In genomic region chr19:50696065-50696425, GRCh38 we compare ENCODE assay signal across 14 cellular contexts. TPM values are rescaled to one million over a fixed set of nuclear protein-coding genes. Genes with fewer than 3 reads are reported as not detected.
A peak's percentile ranks its signal among the peaks of the same experiment; 100 is the strongest.
DNase-seq lines count a peak whose midpoint lies in the region; ATAC-seq, FAIRE-seq and TF ChIP-seq lines count a peak whose summit lies in the region.
"Had no signal": no experiment of that assay in that cellular context is flagged by ENCODE, and none has a peak within 500 bp of the region (broad histone marks: within the 10 kb centered on the region; RNA-seq: fewer than 3 reads in every experiment).

No MANE protein-coding gene starts in this region.

- BruUV-seq in K562 (replicated peaks; lab: Mats Ljungman, UMichigan) = no TSS peak

- peaks cover 9% of the 10 kb centered on the region for H3K4me1 Mint-ChIP-seq in stimulated activated naive CD8-positive, alpha-beta T cell treated with anti-CD3 and anti-CD28 coated beads, Interleukin-15, amount 100 ng/mL, for 72 hours

- POLR2A ChIA-PET in K562 (lab: Yijun Ruan, JAX) = no interaction called here

- WGBS in K562 (ENCODE audit: insufficient coverage, low coverage, missing lambda C conversion rate) = 2% methylated on average over 8 of the region's 16 CpGs
- 38 to 47% methylated on average over 16 of the region's 16 CpGs for WGBS in testis, 2 donors

- intact Hi-C loops in K562 (cut with micrococcal nuclease) (no loop called here), testis (cut with DNase I; ENCODE audit: low total_unique reads) (no loop called here)

- H3K4me3 ChIP-seq in K562 (no peak overlapping the region), iPS-15b (ENCODE audit: low read depth, low read length) (peak overlapping the region; percentile 75), testis (peak overlapping the region in 1 of 2 donors; percentile 45)

- in situ Hi-C loops in K562 (cut with MboI) = no loop called here

- H3K9me1 ChIP-seq in K562 (ENCODE audit: control insufficient read depth, insufficient read depth, low read length) = no peaks in the 10 kb centered on the region

- H3K79me2 ChIP-seq in K562 (ENCODE audit: control insufficient read depth, insufficient read depth, low read length) = no peaks in the 10 kb centered on the region

- FAIRE-seq in K562 (lab: Jason Lieb, UNC) = no peak

- H3K36me3 ChIP-seq in K562 (ENCODE audit: control insufficient read depth, insufficient read depth, low read length) (no peaks in the 10 kb centered on the region), iPS-15b (ENCODE audit: control insufficient read depth, insufficient read depth, low read length) (no peaks in the 10 kb centered on the region), testis (ENCODE audit: low read depth, missing control alignments) (no peaks in the 10 kb centered on the region)

- CTCF ChIA-PET in K562 (lab: Yijun Ruan, JAX; ENCODE audit: low intra/inter-chr PET ratio) = no interaction called here

- H3K9ac ChIP-seq in K562 (ENCODE audit: insufficient read depth in 1 of 2, low read depth in 2 of 2, low read length in 2 of 2) (no peak overlapping the region), iPS-15b (ENCODE audit: low read depth, low read length) (no peak overlapping the region)
- H3K9ac ChIP-seq: KMS-11, SK-N-SH had no signal

- H3K4me1 ChIP-seq in K562 (replicated peaks in 1 of 2; ENCODE audit: control insufficient read depth in 2 of 2, insufficient read depth in 2 of 2, low read length in 2 of 2) (peaks cover 0 to 24% of the 10 kb centered on the region in 2 experiments; a peak in 2 of 5 replicates), iPS-15b (ENCODE audit: control insufficient read depth, insufficient read depth, low read length) (peaks cover 3% of the 10 kb centered on the region), testis (peaks cover 5% of the 10 kb centered on the region)

- no peak overlapping the region for H2AFZ ChIP-seq in K562 (ENCODE audit: low read depth, low read length)

- no peak overlapping the region for H3K4me3 Mint-ChIP-seq in stimulated activated naive CD8-positive, alpha-beta T cell treated with anti-CD3 and anti-CD28 coated beads, Interleukin-15, amount 100 ng/mL, for 72 hours

- peaks cover 86% of the 10 kb centered on the region for H3K27me3 Mint-ChIP-seq in stimulated activated naive CD8-positive, alpha-beta T cell treated with anti-CD3 and anti-CD28 coated beads, Interleukin-15, amount 100 ng/mL, for 72 hours

- ATAC-seq in stimulated activated naive CD8-positive, alpha-beta T cell treated with anti-CD3 and anti-CD28 coated beads, Interleukin-15, Interleukin-2, amounts not matched to agents 100 U/mL and 50 U/mL, for 24 hours = peak; percentile 17
- no peak for ATAC-seq in stimulated activated naive CD8-positive, alpha-beta T cell treated with anti-CD3 and anti-CD28 coated beads, Interleukin-15, amount 100 ng/mL, for 72 hours
- no peak for ATAC-seq in K562
- ATAC-seq in GM18502 (IDR thresholded peaks at IDR 0.05; ENCODE audit: poor library complexity, unreplicated experiment) = no peak

- TF ChIP-seq CTCF in K562 (IDR thresholded peaks at IDR 0.05 in 2 of 3, conservative IDR thresholded peaks at IDR 0.05 in 1 of 3; ENCODE audit: insufficient read depth in 2 of 3, low read depth in 1 of 3, low read length in 3 of 3) (no peak), testis (IDR thresholded peaks at IDR 0.05) (no peak)

- TF ChIP-seq EP300 in K562 (IDR thresholded peaks at IDR 0.05; ENCODE audit: low read length) = no peak

- H3K27ac Mint-ChIP-seq in stimulated activated naive CD8-positive, alpha-beta T cell treated with anti-CD3 and anti-CD28 coated beads, Interleukin-15, amount 100 ng/mL, for 72 hours = no peak overlapping the region

- no peaks in the 10 kb centered on the region for H3K9me3 Mint-ChIP-seq in stimulated activated naive CD8-positive, alpha-beta T cell treated with anti-CD3 and anti-CD28 coated beads, Interleukin-15, amount 100 ng/mL, for 72 hours

- H3K9me3 ChIP-seq in K562 (replicated peaks; ENCODE audit: control insufficient read depth, insufficient read depth, low read depth, low read length) (no peaks in the 10 kb centered on the region), iPS-15b (ENCODE audit: control insufficient read depth, insufficient read depth, low read length) (no peaks in the 10 kb centered on the region), testis (no peaks in the 10 kb centered on the region)
- H3K9me3 ChIP-seq: SK-N-SH had no signal

- H3K4me2 ChIP-seq in K562 (ENCODE audit: insufficient read depth, low read length) = no peak overlapping the region
- H3K4me2 ChIP-seq: KMS-11, SK-N-SH had no signal

- H3K27ac ChIP-seq in K562 (ENCODE audit: extremely low read depth, low read depth, low read length) (no peak overlapping the region), testis (no peak overlapping the region)
- H3K27ac ChIP-seq: 22Rv1, KMS-11 had no signal

- H3K27me3 ChIP-seq in K562 (ENCODE audit: control insufficient read depth in 2 of 2, insufficient read depth in 2 of 2, low read length in 2 of 2) = peaks cover 15 to 58% of the 10 kb centered on the region in 2 experiments; a peak in 4 of 5 replicates
- peaks cover 86% of the 10 kb centered on the region for H3K27me3 ChIP-seq in iPS-15b (ENCODE audit: control insufficient read depth, insufficient read depth, low read length)
- no peaks in the 10 kb centered on the region for H3K27me3 ChIP-seq in testis

- no peak for TF ChIP-seq POLR2A in K562 (conservative IDR thresholded peaks at IDR 0.05)
- no peak for TF ChIP-seq POLR2A in testis (IDR thresholded peaks at IDR 0.05)

- H4K20me1 ChIP-seq in K562 (replicated peaks; ENCODE audit: control insufficient read depth, insufficient read depth, low read length) = peaks cover 15% of the 10 kb centered on the region

- TF ChIP-seq RAD21 in K562 (CRISPR knock-in tag; conservative IDR thresholded peaks at IDR 0.05 in 1 of 2, IDR thresholded peaks at IDR 0.05 in 1 of 2) = no peak

- DNase-seq in stimulated activated naive CD8-positive, alpha-beta T cell treated with anti-CD3 and anti-CD28 coated beads, Interleukin-15, Interleukin-2, amounts not matched to agents 100 U/mL and 50 U/mL, for 24 hours = no peak
- no peak for DNase-seq in stimulated activated naive CD8-positive, alpha-beta T cell treated with anti-CD3 and anti-CD28 coated beads, Interleukin-15, amount 100 ng/mL, for 72 hours
- DNase-seq in K562 (ENCODE audit: extremely low read depth in 1 of 4, low spot score in 3 of 4) (no peak), testis (no peak), NK-92 (lab: John Stamatoyannopoulos, UW; ENCODE audit: unreplicated experiment) (no peak), cerebellum (ENCODE audit: low spot score) (no peak)
- DNase-seq: NCI-H2081 treated with DMSO at 0.1 percent for 48 hours, NCI-H510A treated with DMSO at 0.1 percent for 48 hours had no signal

RNA-seq across cellular contexts. Expression of gene SHANK1, which starts 23.6 kb away (rescaled TPM):
- 1.1 and 2.3 TPM in 2 replicates for total RNA-seq in K562 (2011; cell fraction: chromatin; rRNA removed; ENCODE audit: low replicate concordance)
- total RNA-seq in K562 (2011; cell fraction: nucleolus; rRNA removed) = 0.53 and 1.3 TPM in 2 replicates
- total RNA-seq in K562 (2011; cell fraction: nucleoplasm; rRNA removed) = 1.8 and 2.4 TPM in 2 replicates
- total RNA-seq in K562 (2014; rRNA removed) (0.65 and 0.73 TPM in 2 replicates), K562 (2014; rRNA removed; fragmentation: Illumina TruSeq; extraction: Trizol) (0.29 and 0.55 TPM in 2 replicates), K562 (2015; rRNA removed; fragmentation: Illumina TruSeq; extraction: Trizol) (0.33 and 0.57 TPM in 2 replicates), K562 (2021) (1.3 and 1.8 TPM in 2 replicates), testis (1 to 10 TPM; 4.5 to 5.4 TPM), cerebellum (19.3 TPM)
- polyA plus RNA-seq in K562 (2011; rRNA removed) (0.33 and 0.61 TPM in 2 replicates), K562 (2014; fragmentation: Illumina TruSeq; extraction: Trizol) (0.64 and 1.8 TPM in 2 replicates), K562 (2014; fragmentation: Nextera tagmentation; extraction: Ambion mirVana) (not detected), K562 (2014; rRNA removed) (0.52 and 1.6 TPM in 2 replicates), testis (ENCODE audit: insufficient read depth, low read depth, low replicate concordance) (4.1 TPM)
- 0.66 and 2.6 TPM in 2 replicates for polyA plus RNA-seq in K562 (2011; cell fraction: cytosol; rRNA removed)
- polyA plus RNA-seq in K562 (2011; cell fraction: nucleus; rRNA removed) = 1.0 and 1.7 TPM in 2 replicates
- 0.69 and 1.3 TPM in 2 replicates for polyA plus RNA-seq in K562 (2012)
- polyA minus RNA-seq in K562 (2011; rRNA and poly(A)+ RNA removed) = 0.18 and 0.42 TPM in 2 replicates
- 0.86 and 1.2 TPM in 2 replicates for polyA minus RNA-seq in K562 (2011; cell fraction: cytosol; rRNA and poly(A)+ RNA removed)
- polyA minus RNA-seq in K562 (2011; cell fraction: nucleus; rRNA and poly(A)+ RNA removed) = 0.56 and 1.3 TPM in 2 replicates

RNA-seq across cellular contexts. Expression of gene CLEC11A, which starts 27.1 kb away (rescaled TPM):
- 0.69 and 6.7 TPM in 2 replicates for total RNA-seq in K562 (2011; cell fraction: chromatin; rRNA removed; ENCODE audit: low replicate concordance)
- total RNA-seq in K562 (2011; cell fraction: nucleolus; rRNA removed) = 14.3 and 15.2 TPM in 2 replicates
- total RNA-seq in K562 (2011; cell fraction: nucleoplasm; rRNA removed) = 7.3 and 8.3 TPM in 2 replicates
- total RNA-seq in K562 (2014; rRNA removed) (32.7 and 34.8 TPM in 2 replicates), K562 (2014; rRNA removed; fragmentation: Illumina TruSeq; extraction: Trizol) (2.5 and 2.7 TPM in 2 replicates), K562 (2015; rRNA removed; fragmentation: Illumina TruSeq; extraction: Trizol) (16.1 and 16.7 TPM in 2 replicates), K562 (2021) (31.3 and 31.4 TPM in 2 replicates), testis (10 to 100 TPM; 14.3 to 20.6 TPM), cerebellum (4.4 TPM)
- polyA plus RNA-seq in K562 (2011; rRNA removed) (3.0 and 17.4 TPM in 2 replicates), K562 (2014; fragmentation: Illumina TruSeq; extraction: Trizol) (3.4 and 8.3 TPM in 2 replicates), K562 (2014; fragmentation: Nextera tagmentation; extraction: Ambion mirVana) (under 1 TPM; 0.39 to 0.46 TPM), K562 (2014; rRNA removed) (31.8 and 43.9 TPM in 2 replicates), testis (ENCODE audit: insufficient read depth, low read depth, low replicate concordance) (16.9 TPM)
- polyA plus RNA-seq in K562 (2011; cell fraction: cytosol; rRNA removed) = 26.3 and 38.6 TPM in 2 replicates
- 42.7 and 43.1 TPM in 2 replicates for polyA plus RNA-seq in K562 (2011; cell fraction: nucleus; rRNA removed)
- 32.9 and 74.8 TPM in 2 replicates for polyA plus RNA-seq in K562 (2012)
- polyA minus RNA-seq in K562 (2011; rRNA and poly(A)+ RNA removed) = 0.49 and 1.0 TPM in 2 replicates
- 1.6 and 12.8 TPM in 2 replicates for polyA minus RNA-seq in K562 (2011; cell fraction: cytosol; rRNA and poly(A)+ RNA removed)
- polyA minus RNA-seq in K562 (2011; cell fraction: nucleus; rRNA and poly(A)+ RNA removed) = 5.9 and 7.9 TPM in 2 replicates

RNA-seq across cellular contexts. Expression of gene C19orf81, which starts 46.8 kb away (rescaled TPM):
- total RNA-seq in K562 (2011; cell fraction: chromatin; rRNA removed; ENCODE audit: low replicate concordance) = 3.2 TPM in 1 of 2 replicates, not detected in the other
- total RNA-seq in K562 (2011; cell fraction: nucleolus; rRNA removed) = 10.5 and 13.3 TPM in 2 replicates
- total RNA-seq in K562 (2011; cell fraction: nucleoplasm; rRNA removed) = 7.7 and 11.2 TPM in 2 replicates
- 42.9 and 52.9 TPM in 2 replicates for total RNA-seq in K562 (2014; rRNA removed)
- not detected in 2 replicates for total RNA-seq in K562 (2014; rRNA removed; fragmentation: Illumina TruSeq; extraction: Trizol)
- 2.9 and 3.0 TPM in 2 replicates for total RNA-seq in K562 (2015; rRNA removed; fragmentation: Illumina TruSeq; extraction: Trizol)
- total RNA-seq in K562 (2021) = 33.0 and 40.2 TPM in 2 replicates
- polyA plus RNA-seq in K562 (2011; rRNA removed) = 2.5 and 5.1 TPM in 2 replicates
- polyA plus RNA-seq in K562 (2011; cell fraction: cytosol; rRNA removed) = 8.7 and 29.6 TPM in 2 replicates
- 8.3 and 17.5 TPM in 2 replicates for polyA plus RNA-seq in K562 (2011; cell fraction: nucleus; rRNA removed)
- polyA plus RNA-seq in K562 (2012) = 26.5 and 30.0 TPM in 2 replicates
- polyA plus RNA-seq in K562 (2014; fragmentation: Illumina TruSeq; extraction: Trizol) = 1.1 TPM in 1 of 2 replicates, not detected in the other
- not detected for polyA plus RNA-seq in K562 (2014; fragmentation: Nextera tagmentation; extraction: Ambion mirVana)
- polyA plus RNA-seq in K562 (2014; rRNA removed) = 35.9 and 46.2 TPM in 2 replicates
- not detected in 2 replicates for polyA minus RNA-seq in K562 (2011; rRNA and poly(A)+ RNA removed)
- 3.5 and 5.7 TPM in 2 replicates for polyA minus RNA-seq in K562 (2011; cell fraction: cytosol; rRNA and poly(A)+ RNA removed)
- 6.1 and 7.3 TPM in 2 replicates for polyA minus RNA-seq in K562 (2011; cell fraction: nucleus; rRNA and poly(A)+ RNA removed)
- 10 to 100 TPM in 1 of 2 donors, 1 to 10 TPM in 1; 5.4 to 10.2 TPM for total RNA-seq in testis
- 11.7 TPM for polyA plus RNA-seq in testis (ENCODE audit: insufficient read depth, low read depth, low replicate concordance)
- total RNA-seq in cerebellum = 2.1 TPM
- total RNA-seq: MCF 10A had no signal

RNA-seq across cellular contexts. Expression of gene SYT3, which starts 56.4 kb away (rescaled TPM):
- 1.5 and 2.4 TPM in 2 replicates for total RNA-seq in K562 (2011; cell fraction: chromatin; rRNA removed; ENCODE audit: low replicate concordance)
- total RNA-seq in K562 (2011; cell fraction: nucleolus; rRNA removed) = 1.6 and 2.0 TPM in 2 replicates
- total RNA-seq in K562 (2011; cell fraction: nucleoplasm; rRNA removed) = 1.5 and 3.9 TPM in 2 replicates
- 1.1 and 1.6 TPM in 2 replicates for total RNA-seq in K562 (2014; rRNA removed)
- 0.36 and 0.51 TPM in 2 replicates for total RNA-seq in K562 (2014; rRNA removed; fragmentation: Illumina TruSeq; extraction: Trizol)
- 0.40 and 0.41 TPM in 2 replicates for total RNA-seq in K562 (2015; rRNA removed; fragmentation: Illumina TruSeq; extraction: Trizol)
- total RNA-seq in K562 (2021) = 1.7 and 2.0 TPM in 2 replicates
- 0.35 and 0.40 TPM in 2 replicates for polyA plus RNA-seq in K562 (2011; rRNA removed)
- polyA plus RNA-seq in K562 (2011; cell fraction: cytosol; rRNA removed) = 0.28 and 1.0 TPM in 2 replicates
- polyA plus RNA-seq in K562 (2011; cell fraction: nucleus; rRNA removed) = 1.5 and 2.9 TPM in 2 replicates
- polyA plus RNA-seq in K562 (2012) = 1.6 and 3.0 TPM in 2 replicates
- 0.54 and 1.2 TPM in 2 replicates for polyA plus RNA-seq in K562 (2014; fragmentation: Illumina TruSeq; extraction: Trizol)
- not detected for polyA plus RNA-seq in K562 (2014; fragmentation: Nextera tagmentation; extraction: Ambion mirVana)
- 0.38 and 0.85 TPM in 2 replicates for polyA plus RNA-seq in K562 (2014; rRNA removed)
- 0.12 and 0.84 TPM in 2 replicates for polyA minus RNA-seq in K562 (2011; rRNA and poly(A)+ RNA removed)
- 0.38 TPM in 1 of 2 replicates, not detected in the other for polyA minus RNA-seq in K562 (2011; cell fraction: cytosol; rRNA and poly(A)+ RNA removed)
- 0.44 and 0.67 TPM in 2 replicates for polyA minus RNA-seq in K562 (2011; cell fraction: nucleus; rRNA and poly(A)+ RNA removed)
- 1 to 10 TPM; 2.5 to 5.5 TPM for total RNA-seq in testis
- polyA plus RNA-seq in testis (ENCODE audit: insufficient read depth, low read depth, low replicate concordance) = 3.3 TPM
- 13.0 TPM for total RNA-seq in cerebellum
- total RNA-seq: MCF 10A had no signal
